In genomic region chr14:24806061-24806678, GRCh38 we compare ENCODE assay signal across 9 cellular contexts.
DNase-seq lines count a peak whose midpoint lies in the region; FAIRE-seq and TF ChIP-seq lines count a peak whose summit lies in the region.
"Had no signal": no experiment of that assay in that cellular context is flagged by ENCODE, and none has a peak within 500 bp of the region (broad histone marks: within the 10 kb centered on the region; RNA-seq: fewer than 3 reads in every experiment).

No MANE protein-coding gene starts in this region.

- DNase-seq in activated naive CD4-positive, alpha-beta T cell treated with anti-CD3 and anti-CD28 coated beads for 36 hours: peak; percentile 68
- no peak for DNase-seq in activated naive CD4-positive, alpha-beta T cell treated with anti-CD3 and anti-CD28 coated beads, Interleukin-2, amount 50 U/mL, for 16 hours
- DNase-seq in HL-60 (ENCODE audit: low read depth in 1 of 2, low spot score in 1 of 2) (peak; percentile 8 to 47), RCC 7860 (ENCODE audit: low spot score) (peak; percentile 14), breast epithelium (ENCODE audit: low spot score in 2 of 2) (peak; percentile 67 to 72), kidney epithelial cell (ENCODE audit: low read depth) (no peak)
- DNase-seq in stimulated activated CD8-positive, alpha-beta memory T cell treated with anti-CD3 and anti-CD28 coated beads, Interleukin-12 subunit alpha, Interleukin-12 subunit beta, amount 100 ng/mL, for 1 hour (ENCODE audit: low read depth): peak; percentile 9
- no peak for DNase-seq in effector memory CD4-positive, alpha-beta T cell

- no peak overlapping the region for H3K27ac Mint-ChIP-seq in activated naive CD4-positive, alpha-beta T cell treated with anti-CD3 and anti-CD28 coated beads for 36 hours

- H3K27ac ChIP-seq in HL-60 (replicated peaks) (no peak overlapping the region), breast epithelium (peak overlapping the region; percentile 29 to 46)
- H3K27ac ChIP-seq in effector memory CD4-positive, alpha-beta T cell (ENCODE audit: insufficient read depth, low read length, poor library complexity, severe bottlenecking): no peak overlapping the region

- H3K27me3 Mint-ChIP-seq in activated naive CD4-positive, alpha-beta T cell treated with anti-CD3 and anti-CD28 coated beads for 36 hours (ENCODE audit: low read depth): peaks cover 7% of the 10 kb centered on the region

- no peak for FAIRE-seq in RCC 7860 (lab: Jason Lieb, UNC)
- FAIRE-seq: endometrium had no signal

- H3K27me3 ChIP-seq in HL-60 (ENCODE audit: insufficient read depth, poor library complexity, severe bottlenecking) (peaks cover 2% of the 10 kb centered on the region), breast epithelium (no peaks in the 10 kb centered on the region), kidney epithelial cell (ENCODE audit: control insufficient read depth, insufficient read depth, low read length) (no peaks in the 10 kb centered on the region)
- no peaks in the 10 kb centered on the region for H3K27me3 ChIP-seq in effector memory CD4-positive, alpha-beta T cell (replicated peaks; ENCODE audit: control insufficient read depth, insufficient read depth, low read length, poor library complexity, severe bottlenecking)

- no peaks in the 10 kb centered on the region for H3K9me3 Mint-ChIP-seq in activated naive CD4-positive, alpha-beta T cell treated with anti-CD3 and anti-CD28 coated beads for 36 hours

- no peaks in the 10 kb centered on the region for H3K36me3 Mint-ChIP-seq in activated naive CD4-positive, alpha-beta T cell treated with anti-CD3 and anti-CD28 coated beads for 36 hours (ENCODE audit: low read depth)

- no peaks in the 10 kb centered on the region for H3K36me3 ChIP-seq in breast epithelium
- no peaks in the 10 kb centered on the region for H3K36me3 ChIP-seq in kidney epithelial cell (ENCODE audit: control insufficient read depth, insufficient read depth, low read length)
- H3K36me3 ChIP-seq in effector memory CD4-positive, alpha-beta T cell (ENCODE audit: control insufficient read depth, insufficient read depth, low read length): no peaks in the 10 kb centered on the region

- H3K9me3 ChIP-seq in breast epithelium: no peaks in the 10 kb centered on the region
- H3K9me3 ChIP-seq in effector memory CD4-positive, alpha-beta T cell (ENCODE audit: control insufficient read depth, low read length): no peaks in the 10 kb centered on the region

- intact Hi-C loops in activated naive CD4-positive, alpha-beta T cell treated with anti-CD3 and anti-CD28 coated beads for 36 hours (cut with micrococcal nuclease): loop anchor here (1.0 to 5.0 kb wide), 3 partner anchors 326 to 591 kb away; no protein-coding TSS in a partner anchor
- intact Hi-C loops in breast epithelium (cut with DNase I; ENCODE audit: low total_unique reads): loop anchor here (10.0 kb wide), 1 partner anchor 239 kb away; no protein-coding TSS in a partner anchor

- H3K4me3 ChIP-seq in HL-60 (replicated peaks; ENCODE audit: insufficient read depth, low read length) (no peak overlapping the region), breast epithelium (no peak overlapping the region), kidney epithelial cell (ENCODE audit: low read depth, low read length) (no peak overlapping the region)
- no peak overlapping the region for H3K4me3 ChIP-seq in effector memory CD4-positive, alpha-beta T cell (ENCODE audit: insufficient read depth, low read depth, low read length, poor library complexity, severe bottlenecking)

- CTCF ChIA-PET in activated naive CD4-positive, alpha-beta T cell treated with anti-CD3 and anti-CD28 coated beads for 36 hours (lab: Charles Lee): interaction anchor here (0.8 to 3.3 kb wide), 6 partner anchors 14 to 325 kb away, joined by 3 to 15 read pairs (median 4); no protein-coding TSS in a partner anchor

- TF ChIP-seq POLR2A in breast epithelium (IDR thresholded peaks at IDR 0.05): no peak

- TF ChIP-seq CTCF in HL-60 (IDR thresholded peaks at IDR 0.05; ENCODE audit: insufficient read depth, low read length) (peak; percentile 61), breast epithelium (IDR thresholded peaks at IDR 0.05) (peak; percentile 65 to 77 (median 73)), kidney epithelial cell (IDR thresholded peaks at IDR 0.05; ENCODE audit: insufficient read depth, low read length, poor library complexity, severe bottlenecking) (peak; percentile 91)

- H3K4me1 Mint-ChIP-seq in activated naive CD4-positive, alpha-beta T cell treated with anti-CD3 and anti-CD28 coated beads for 36 hours (ENCODE audit: low read depth): no peaks in the 10 kb centered on the region

- no peak overlapping the region for H3K4me3 Mint-ChIP-seq in activated naive CD4-positive, alpha-beta T cell treated with anti-CD3 and anti-CD28 coated beads for 36 hours

- no peaks in the 10 kb centered on the region for H3K4me1 ChIP-seq in breast epithelium
- H3K4me1 ChIP-seq in effector memory CD4-positive, alpha-beta T cell (ENCODE audit: control insufficient read depth, insufficient read depth, low read length, poor library complexity, severe bottlenecking): no peaks in the 10 kb centered on the region

Comparison
In these comparisons a context has a peak if more than half of its experiments do, and no peak if none do; other contexts are left out.
1. DNase-seq: peak in activated naive CD4-positive, alpha-beta T cell treated with anti-CD3 and anti-CD28 coated beads for 36 hours (single experiment), HL-60 (2 of 2), RCC 7860 (single experiment), breast epithelium (2 of 2) and stimulated activated CD8-positive, alpha-beta memory T cell treated with anti-CD3 and anti-CD28 coated beads, Interleukin-12 subunit alpha, Interleukin-12 subunit beta, amount 100 ng/mL, for 1 hour (single experiment); none in activated naive CD4-positive, alpha-beta T cell treated with anti-CD3 and anti-CD28 coated beads, Interleukin-2, amount 50 U/mL, for 16 hours (single experiment), kidney epithelial cell (single experiment) and effector memory CD4-positive, alpha-beta T cell (0 of 3).
2. H3K27ac ChIP-seq: peak in breast epithelium (2 of 2); none in HL-60 (single experiment) and effector memory CD4-positive, alpha-beta T cell (single experiment).
3. Peak in every context shown above with its lines, with median percentiles within 50 percentile points of each other: CTCF ChIP-seq.